22 cellular contexts compared by ENCODE assay signal in genomic region chr4:168199262-168199957, GRCh38.
A peak's percentile ranks its signal among the peaks of the same experiment; 100 is the strongest.
DNase-seq lines count a peak whose midpoint lies in the region; ATAC-seq lines count a peak whose summit lies in the region.
"Had no signal": no experiment of that assay in that cellular context is flagged by ENCODE, and none has a peak within 500 bp of the region (broad histone marks: within the 10 kb centered on the region; RNA-seq: fewer than 3 reads in every experiment).

No MANE protein-coding gene starts in this region.

- H3K4me3 Mint-ChIP-seq in activated T-cell treated with anti-CD3 and anti-CD28 coated beads, Interleukin-2, amount 50 U/mL, for 72 hours = no peak overlapping the region
- no peak overlapping the region for H3K4me3 Mint-ChIP-seq in stimulated activated effector memory CD8-positive, alpha-beta T cell treated with anti-CD3 and anti-CD28 coated beads, Interleukin-12 subunit alpha, Interleukin-12 subunit beta, amount 100 ng/mL, for 72 hours
- H3K4me3 Mint-ChIP-seq: CD4-positive, alpha-beta memory T cell; memory B cell; nephron; T-helper 1 cell treated with Interleukin-12 subunit alpha and Interleukin-12 subunit beta and Interleukin-4 antibody, amounts not matched to agents 30 μg/mL and 1 μg/mL, for 36 hours had no signal

- peak overlapping the region; percentile 54 for H3K27ac Mint-ChIP-seq in activated T-cell treated with anti-CD3 and anti-CD28 coated beads, Interleukin-2, amount 50 U/mL, for 72 hours
- no peak overlapping the region for H3K27ac Mint-ChIP-seq in stimulated activated effector memory CD8-positive, alpha-beta T cell treated with anti-CD3 and anti-CD28 coated beads, Interleukin-12 subunit alpha, Interleukin-12 subunit beta, amount 100 ng/mL, for 72 hours
- H3K27ac Mint-ChIP-seq: CD4-positive, alpha-beta memory T cell; memory B cell; nephron; T-helper 1 cell treated with Interleukin-12 subunit alpha and Interleukin-12 subunit beta and Interleukin-4 antibody, amounts not matched to agents 30 μg/mL and 1 μg/mL, for 36 hours had no signal

- peaks cover 7 to 8% of the 10 kb centered on the region in 2 donors for H3K36me3 Mint-ChIP-seq in activated T-cell treated with anti-CD3 and anti-CD28 coated beads, Interleukin-2, amount 50 U/mL, for 72 hours (ENCODE audit: insufficient read depth in 2 of 2)
- H3K36me3 Mint-ChIP-seq in stimulated activated effector memory CD8-positive, alpha-beta T cell treated with anti-CD3 and anti-CD28 coated beads, Interleukin-12 subunit alpha, Interleukin-12 subunit beta, amount 100 ng/mL, for 72 hours = no peaks in the 10 kb centered on the region

- intact Hi-C loops in cardiac septum (cut with DNase I) = loop anchor here (10.0 kb wide), 1 partner anchor 205 kb away; no protein-coding TSS in a partner anchor

- no peaks in the 10 kb centered on the region for H3K4me1 Mint-ChIP-seq in activated T-cell treated with anti-CD3 and anti-CD28 coated beads, Interleukin-2, amount 50 U/mL, for 72 hours (ENCODE audit: low read depth)
- no peaks in the 10 kb centered on the region for H3K4me1 Mint-ChIP-seq in stimulated activated effector memory CD8-positive, alpha-beta T cell treated with anti-CD3 and anti-CD28 coated beads, Interleukin-12 subunit alpha, Interleukin-12 subunit beta, amount 100 ng/mL, for 72 hours
- H3K4me1 Mint-ChIP-seq: CD4-positive, alpha-beta memory T cell; memory B cell; nephron had no signal

- ATAC-seq in activated T-cell treated with anti-CD3 and anti-CD28 coated beads, Interleukin-2, amount 50 U/mL, for 72 hours (replicated peaks in 1 of 2) = peak; percentile 77 to 97
- ATAC-seq in GM21786 (IDR thresholded peaks at IDR 0.05; ENCODE audit: unreplicated experiment) = peak; percentile 64
- peak; percentile 79 for ATAC-seq in stimulated activated effector memory CD8-positive, alpha-beta T cell treated with anti-CD3 and anti-CD28 coated beads, Interleukin-12 subunit alpha, Interleukin-12 subunit beta, amount 100 ng/mL, for 72 hours

- peak; percentile 4 to 17 for DNase-seq in activated T-cell treated with anti-CD3 and anti-CD28 coated beads, Interleukin-2, amount 50 U/mL, for 72 hours
- DNase-seq in activated T-cell treated with anti-CD3 and anti-CD28 coated beads, Interleukin-2, amount 50 U/mL, for 48 hours = no peak
- DNase-seq in RPMI7951 (ENCODE audit: low read depth) (peak; percentile 4), cardiac septum (ENCODE audit: low spot score) (no peak), NCI-H510A (lab: John Stamatoyannopoulos, UW) (no peak), anterior cingulate cortex (lab: John Stamatoyannopoulos, UW) (no peak)
- DNase-seq in stimulated activated effector memory CD8-positive, alpha-beta T cell treated with anti-CD3 and anti-CD28 coated beads, Interleukin-12 subunit alpha, Interleukin-12 subunit beta, amount 100 ng/mL, for 72 hours (ENCODE audit: low spot score in 2 of 2) = no peak
- DNase-seq: activated CD8-positive, alpha-beta memory T cell treated with anti-CD3 and anti-CD28 coated beads, Interleukin-2, amount 50 U/mL, for 4 hours; activated gamma-delta T cell treated with Interleukin-2 at 50 U/mL for 16 hours; aorta; CD4-positive, alpha-beta memory T cell; cerebellar nuclear complex; effector memory CD4-positive, alpha-beta T cell; IMR-90; NCI-H187 treated with DMSO at 0.1 percent for 48 hours; NCI-H524 treated with DMSO at 0.1 percent for 48 hours; sigmoid colon; stimulated activated CD4-positive, alpha-beta T cell treated with anti-CD3 and anti-CD28 coated beads, Interleukin-2, amount 100 ng/mL, for 24 hours had no signal

- H3K9me3 Mint-ChIP-seq in activated T-cell treated with anti-CD3 and anti-CD28 coated beads, Interleukin-2, amount 50 U/mL, for 72 hours = peaks cover 12 to 14% of the 10 kb centered on the region in 2 donors
- peaks cover 16% of the 10 kb centered on the region for H3K9me3 Mint-ChIP-seq in stimulated activated effector memory CD8-positive, alpha-beta T cell treated with anti-CD3 and anti-CD28 coated beads, Interleukin-12 subunit alpha, Interleukin-12 subunit beta, amount 100 ng/mL, for 72 hours

- no peaks in the 10 kb centered on the region for H3K27me3 Mint-ChIP-seq in activated T-cell treated with anti-CD3 and anti-CD28 coated beads, Interleukin-2, amount 50 U/mL, for 72 hours (ENCODE audit: low read depth)
- H3K27me3 Mint-ChIP-seq: CD4-positive, alpha-beta memory T cell; memory B cell had no signal

Comparison
In these comparisons a context has a peak if more than half of its experiments do, and no peak if none do; other contexts are left out.
1. DNase-seq: peak in activated T-cell treated with anti-CD3 and anti-CD28 coated beads, Interleukin-2, amount 50 U/mL, for 72 hours (2 of 2) and RPMI7951 (single experiment); none in activated T-cell treated with anti-CD3 and anti-CD28 coated beads, Interleukin-2, amount 50 U/mL, for 48 hours (0 of 2), stimulated activated effector memory CD8-positive, alpha-beta T cell treated with anti-CD3 and anti-CD28 coated beads, Interleukin-12 subunit alpha, Interleukin-12 subunit beta, amount 100 ng/mL, for 72 hours (0 of 2), cardiac septum (single experiment), NCI-H510A (single experiment) and anterior cingulate cortex (0 of 58).
2. Peak in every context shown above with its lines, with median percentiles within 50 percentile points of each other: ATAC-seq.